1 cellular context compared by ENCODE assay signal in genomic region chr20:20017001-20017851, GRCh38.
A peak's percentile ranks its signal among the peaks of the same experiment; 100 is the strongest.
TF ChIP-seq lines count a peak whose summit lies in the region.

A gene with protein sequence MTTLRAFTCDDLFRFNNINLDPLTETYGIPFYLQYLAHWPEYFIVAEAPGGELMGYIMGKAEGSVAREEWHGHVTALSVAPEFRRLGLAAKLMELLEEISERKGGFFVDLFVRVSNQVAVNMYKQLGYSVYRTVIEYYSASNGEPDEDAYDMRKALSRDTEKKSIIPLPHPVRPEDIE (plus strand): TSS chr20:20017362. CDS start chr20:20017397, 35 bp downstream.

TF ChIP-seq in HepG2, 621 proteins besides CTCF, POLR2A, EP300 and RAD21 (continued from another document and continues in another):
- TF ChIP-seq PAXIP1 (CRISPR knock-in tag; conservative IDR thresholded peaks at IDR 0.05) (peak; percentile 80), SKI (IDR thresholded peaks at IDR 0.05; ENCODE audit: partially characterized antibody) (peak; percentile 53), ZBTB21 (CRISPR knock-in tag; IDR thresholded peaks at IDR 0.05) (no peak; the same call in 1 of the 2 replicates), ZNF704 (CRISPR knock-in tag; IDR thresholded peaks at IDR 0.05; ENCODE audit: borderline replicate concordance) (peak; percentile 99), ZNF282 (IDR thresholded peaks at IDR 0.05; ENCODE audit: partially characterized antibody) (no peak), HNRNPK (IDR thresholded peaks at IDR 0.05; ENCODE audit: low read depth, low read length, poor library complexity, severe bottlenecking) (peak; percentile 77), ZNF605 (CRISPR knock-in tag; IDR thresholded peaks at IDR 0.05) (peak; percentile 97), ZSCAN25 (CRISPR knock-in tag; IDR thresholded peaks at IDR 0.05) (peak; percentile 68; the same call in 1 of the 2 replicates), SNAPC5 (CRISPR knock-in tag; IDR thresholded peaks at IDR 0.05; ENCODE audit: borderline replicate concordance) (peak; percentile 63), HOXA9 (CRISPR knock-in tag; IDR thresholded peaks at IDR 0.05; ENCODE audit: borderline replicate concordance) (peak; percentile 95), NCOA1 (CRISPR knock-in tag; IDR thresholded peaks at IDR 0.05) (peak; percentile 63; the same call in 1 of the 2 replicates), ZNF234 (CRISPR knock-in tag; conservative IDR thresholded peaks at IDR 0.05) (peak; percentile 99), ONECUT2 (CRISPR knock-in tag; IDR thresholded peaks at IDR 0.05) (peak; percentile 70; the same call in 1 of the 2 replicates), NAIF1 (CRISPR knock-in tag; IDR thresholded peaks at IDR 0.05; ENCODE audit: borderline replicate concordance) (peak; percentile 94; the same call in 1 of the 2 replicates), GTF2F1 (IDR thresholded peaks at IDR 0.05; ENCODE audit: low read length) (no peak; the same call in 1 of the 2 replicates), ZNF773 (CRISPR knock-in tag; IDR thresholded peaks at IDR 0.05; ENCODE audit: borderline replicate concordance) (peak; percentile 91; the same call in 1 of the 2 replicates), ZFP36L1 (CRISPR knock-in tag; IDR thresholded peaks at IDR 0.05) (peak; percentile 90; the same call in 1 of the 2 replicates), ZNF468 (CRISPR knock-in tag; IDR thresholded peaks at IDR 0.05) (no peak; the same call in 1 of the 2 replicates), LCORL (IDR thresholded peaks at IDR 0.05) (no peak), LCORL (CRISPR knock-in tag; IDR thresholded peaks at IDR 0.05) (peak; percentile 51), TBP (CRISPR knock-in tag; IDR thresholded peaks at IDR 0.05) (peak; percentile 45; the same call in 1 of the 2 replicates), KDM4B (CRISPR knock-in tag; IDR thresholded peaks at IDR 0.05) (peak; percentile 93), ZGPAT (CRISPR knock-in tag; IDR thresholded peaks at IDR 0.05) (peak; percentile 99), RFX1 (IDR thresholded peaks at IDR 0.05) (peak; percentile 89), FOSL1 (CRISPR knock-in tag; IDR thresholded peaks at IDR 0.05; ENCODE audit: borderline replicate concordance) (peak; percentile 25; the same call in 1 of the 2 replicates), PHF5A (CRISPR knock-in tag; IDR thresholded peaks at IDR 0.05; ENCODE audit: low read depth, unreplicated experiment) (peak; percentile 85), SP5 (CRISPR knock-in tag; IDR thresholded peaks at IDR 0.05; ENCODE audit: borderline replicate concordance, low read depth) (peak; percentile 32; the same call in 1 of the 2 replicates), TEAD3 (CRISPR knock-in tag; optimal IDR thresholded peaks at IDR 0.05; ENCODE audit: borderline replicate concordance) (peak; percentile 79), NONO (IDR thresholded peaks at IDR 0.05) (no peak), NONO (CRISPR knock-in tag; conservative IDR thresholded peaks at IDR 0.05) (peak; percentile 100), MBNL3 (CRISPR knock-in tag; conservative IDR thresholded peaks at IDR 0.05) (no peak), ZNF253 (CRISPR knock-in tag; IDR thresholded peaks at IDR 0.05; ENCODE audit: borderline replicate concordance) (peak; percentile 95), TFE3 (CRISPR knock-in tag; IDR thresholded peaks at IDR 0.05) (peak; percentile 77), ZNF768 (CRISPR knock-in tag; IDR thresholded peaks at IDR 0.05) (peak; percentile 83), ZNF589 (CRISPR knock-in tag; conservative IDR thresholded peaks at IDR 0.05) (peak; percentile 99), ZNF761 (CRISPR knock-in tag; conservative IDR thresholded peaks at IDR 0.05) (peak; percentile 93)
- TF ChIP-seq, protein P1, sequence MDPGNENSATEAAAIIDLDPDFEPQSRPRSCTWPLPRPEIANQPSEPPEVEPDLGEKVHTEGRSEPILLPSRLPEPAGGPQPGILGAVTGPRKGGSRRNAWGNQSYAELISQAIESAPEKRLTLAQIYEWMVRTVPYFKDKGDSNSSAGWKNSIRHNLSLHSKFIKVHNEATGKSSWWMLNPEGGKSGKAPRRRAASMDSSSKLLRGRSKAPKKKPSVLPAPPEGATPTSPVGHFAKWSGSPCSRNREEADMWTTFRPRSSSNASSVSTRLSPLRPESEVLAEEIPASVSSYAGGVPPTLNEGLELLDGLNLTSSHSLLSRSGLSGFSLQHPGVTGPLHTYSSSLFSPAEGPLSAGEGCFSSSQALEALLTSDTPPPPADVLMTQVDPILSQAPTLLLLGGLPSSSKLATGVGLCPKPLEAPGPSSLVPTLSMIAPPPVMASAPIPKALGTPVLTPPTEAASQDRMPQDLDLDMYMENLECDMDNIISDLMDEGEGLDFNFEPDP (CRISPR knock-in tag; conservative IDR thresholded peaks at IDR 0.05) = peak; percentile 76; the same call in 1 of the 2 replicates
- TF ChIP-seq, protein P2, sequence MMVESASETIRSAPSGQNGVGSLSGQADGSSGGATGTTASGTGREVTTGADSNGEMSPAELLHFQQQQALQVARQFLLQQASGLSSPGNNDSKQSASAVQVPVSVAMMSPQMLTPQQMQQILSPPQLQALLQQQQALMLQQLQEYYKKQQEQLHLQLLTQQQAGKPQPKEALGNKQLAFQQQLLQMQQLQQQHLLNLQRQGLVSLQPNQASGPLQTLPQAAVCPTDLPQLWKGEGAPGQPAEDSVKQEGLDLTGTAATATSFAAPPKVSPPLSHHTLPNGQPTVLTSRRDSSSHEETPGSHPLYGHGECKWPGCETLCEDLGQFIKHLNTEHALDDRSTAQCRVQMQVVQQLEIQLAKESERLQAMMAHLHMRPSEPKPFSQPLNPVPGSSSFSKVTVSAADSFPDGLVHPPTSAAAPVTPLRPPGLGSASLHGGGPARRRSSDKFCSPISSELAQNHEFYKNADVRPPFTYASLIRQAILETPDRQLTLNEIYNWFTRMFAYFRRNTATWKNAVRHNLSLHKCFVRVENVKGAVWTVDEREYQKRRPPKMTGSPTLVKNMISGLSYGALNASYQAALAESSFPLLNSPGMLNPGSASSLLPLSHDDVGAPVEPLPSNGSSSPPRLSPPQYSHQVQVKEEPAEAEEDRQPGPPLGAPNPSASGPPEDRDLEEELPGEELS (CRISPR knock-in tag; IDR thresholded peaks at IDR 0.05) = peak; percentile 84
- TF ChIP-seq, protein P3, sequence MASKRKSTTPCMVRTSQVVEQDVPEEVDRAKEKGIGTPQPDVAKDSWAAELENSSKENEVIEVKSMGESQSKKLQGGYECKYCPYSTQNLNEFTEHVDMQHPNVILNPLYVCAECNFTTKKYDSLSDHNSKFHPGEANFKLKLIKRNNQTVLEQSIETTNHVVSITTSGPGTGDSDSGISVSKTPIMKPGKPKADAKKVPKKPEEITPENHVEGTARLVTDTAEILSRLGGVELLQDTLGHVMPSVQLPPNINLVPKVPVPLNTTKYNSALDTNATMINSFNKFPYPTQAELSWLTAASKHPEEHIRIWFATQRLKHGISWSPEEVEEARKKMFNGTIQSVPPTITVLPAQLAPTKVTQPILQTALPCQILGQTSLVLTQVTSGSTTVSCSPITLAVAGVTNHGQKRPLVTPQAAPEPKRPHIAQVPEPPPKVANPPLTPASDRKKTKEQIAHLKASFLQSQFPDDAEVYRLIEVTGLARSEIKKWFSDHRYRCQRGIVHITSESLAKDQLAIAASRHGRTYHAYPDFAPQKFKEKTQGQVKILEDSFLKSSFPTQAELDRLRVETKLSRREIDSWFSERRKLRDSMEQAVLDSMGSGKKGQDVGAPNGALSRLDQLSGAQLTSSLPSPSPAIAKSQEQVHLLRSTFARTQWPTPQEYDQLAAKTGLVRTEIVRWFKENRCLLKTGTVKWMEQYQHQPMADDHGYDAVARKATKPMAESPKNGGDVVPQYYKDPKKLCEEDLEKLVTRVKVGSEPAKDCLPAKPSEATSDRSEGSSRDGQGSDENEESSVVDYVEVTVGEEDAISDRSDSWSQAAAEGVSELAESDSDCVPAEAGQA (IDR thresholded peaks at IDR 0.05; ENCODE audit: low read depth) = peak; percentile 87
- TF ChIP-seq, protein P3 (CRISPR knock-in tag; IDR thresholded peaks at IDR 0.05; ENCODE audit: borderline replicate concordance) = peak; percentile 77; the same call in 1 of the 2 replicates
- TF ChIP-seq, protein P4, sequence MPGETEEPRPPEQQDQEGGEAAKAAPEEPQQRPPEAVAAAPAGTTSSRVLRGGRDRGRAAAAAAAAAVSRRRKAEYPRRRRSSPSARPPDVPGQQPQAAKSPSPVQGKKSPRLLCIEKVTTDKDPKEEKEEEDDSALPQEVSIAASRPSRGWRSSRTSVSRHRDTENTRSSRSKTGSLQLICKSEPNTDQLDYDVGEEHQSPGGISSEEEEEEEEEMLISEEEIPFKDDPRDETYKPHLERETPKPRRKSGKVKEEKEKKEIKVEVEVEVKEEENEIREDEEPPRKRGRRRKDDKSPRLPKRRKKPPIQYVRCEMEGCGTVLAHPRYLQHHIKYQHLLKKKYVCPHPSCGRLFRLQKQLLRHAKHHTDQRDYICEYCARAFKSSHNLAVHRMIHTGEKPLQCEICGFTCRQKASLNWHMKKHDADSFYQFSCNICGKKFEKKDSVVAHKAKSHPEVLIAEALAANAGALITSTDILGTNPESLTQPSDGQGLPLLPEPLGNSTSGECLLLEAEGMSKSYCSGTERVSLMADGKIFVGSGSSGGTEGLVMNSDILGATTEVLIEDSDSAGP (CRISPR knock-in tag; IDR thresholded peaks at IDR 0.05; ENCODE audit: borderline replicate concordance) = peak; percentile 97
- TF ChIP-seq, protein P5, sequence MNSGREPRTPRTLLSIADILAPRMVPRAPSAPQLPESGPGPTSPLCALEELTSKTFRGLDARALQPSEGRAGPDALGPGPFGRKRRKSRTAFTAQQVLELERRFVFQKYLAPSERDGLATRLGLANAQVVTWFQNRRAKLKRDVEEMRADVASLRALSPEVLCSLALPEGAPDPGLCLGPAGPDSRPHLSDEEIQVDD (CRISPR knock-in tag; IDR thresholded peaks at IDR 0.05; ENCODE audit: borderline replicate concordance) = peak; percentile 75
